30 cellular contexts compared by ENCODE assay signal in the genomic region with DNA sequence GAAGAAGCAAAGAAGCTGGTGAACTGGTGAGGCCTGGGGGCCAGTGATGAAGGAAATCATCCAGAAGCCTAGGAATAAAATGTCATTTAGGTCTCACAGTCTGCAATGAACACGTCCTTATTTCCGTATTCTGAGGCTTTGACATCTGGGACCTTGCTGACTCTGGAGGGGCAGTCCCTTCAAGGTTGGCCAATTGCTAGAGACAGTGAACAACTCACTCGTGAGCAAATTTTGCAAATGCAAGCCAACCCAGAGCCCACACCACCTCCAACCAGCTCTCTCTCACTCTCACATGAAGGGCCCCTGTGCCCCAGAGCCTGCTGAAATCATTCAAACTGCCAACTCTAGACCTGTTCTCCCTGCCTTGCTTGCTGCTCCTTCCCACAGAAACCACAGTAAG.
"Had no signal": no experiment of that assay in that cellular context is flagged by ENCODE, and none has a peak within 500 bp of the region (broad histone marks: within the 10 kb centered on the region; RNA-seq: fewer than 3 reads in every experiment).

No MANE protein-coding gene starts in this region.

- H3K36me3 Mint-ChIP-seq: activated CD8-positive, alpha-beta memory T cell treated with anti-CD3 and anti-CD28 coated beads, Interleukin-2, amount 10 ng/mL, durations not matched to agents 7 days and 5 days; activated naive CD4-positive, alpha-beta T cell treated with anti-CD3 and anti-CD28 coated beads, Interleukin-2, amount 50 U/mL, for 72 hours; natural killer cell treated with Interleukin-12 subunit alpha and Interleukin-12 subunit beta and Interleukin-15 and Interleukin-18, amount 100 ng/mL, for 72 hours; type B pancreatic cell had no signal

- H3K27me3 Mint-ChIP-seq: activated CD4-positive, alpha-beta T cell treated with anti-CD3 and anti-CD28 coated beads, Interleukin-2, amount 10 ng/mL, durations not matched to agents 7 days and 5 days; activated CD8-positive, alpha-beta memory T cell treated with anti-CD3 and anti-CD28 coated beads, Interleukin-2, amount 10 ng/mL, durations not matched to agents 7 days and 5 days; activated CD8-positive, alpha-beta T cell treated with anti-CD3 and anti-CD28 coated beads for 36 hours; natural killer cell treated with Interleukin-12 subunit alpha and Interleukin-12 subunit beta and Interleukin-15 and Interleukin-18, amount 100 ng/mL, for 72 hours; stimulated activated naive CD8-positive, alpha-beta T cell treated with anti-CD3 and anti-CD28 coated beads, Interleukin-15, Interleukin-2, amounts not matched to agents 100 ng/mL and 50 ng/mL, for 24 hours; T-helper 17 cell; type B pancreatic cell had no signal

- H3K9me3 Mint-ChIP-seq: activated CD4-positive, alpha-beta T cell treated with anti-CD3 and anti-CD28 coated beads, Interleukin-2, amount 10 ng/mL, durations not matched to agents 7 days and 5 days; activated CD8-positive, alpha-beta T cell treated with anti-CD3 and anti-CD28 coated beads for 36 hours; type B pancreatic cell had no signal

- H3K27ac Mint-ChIP-seq: activated CD4-positive, alpha-beta T cell treated with anti-CD3 and anti-CD28 coated beads, Interleukin-2, amount 10 ng/mL, durations not matched to agents 7 days and 5 days; activated CD8-positive, alpha-beta memory T cell treated with anti-CD3 and anti-CD28 coated beads, Interleukin-2, amount 10 ng/mL, durations not matched to agents 7 days and 5 days; activated CD8-positive, alpha-beta T cell treated with anti-CD3 and anti-CD28 coated beads for 36 hours; activated naive CD4-positive, alpha-beta T cell treated with anti-CD3 and anti-CD28 coated beads, Interleukin-2, amount 50 U/mL, for 72 hours; natural killer cell treated with Interleukin-12 subunit alpha and Interleukin-12 subunit beta and Interleukin-15 and Interleukin-18, amount 100 ng/mL, for 72 hours; stimulated activated naive CD8-positive, alpha-beta T cell treated with anti-CD3 and anti-CD28 coated beads, Interleukin-15, Interleukin-2, amounts not matched to agents 100 ng/mL and 50 ng/mL, for 24 hours; T-helper 17 cell; type B pancreatic cell had no signal

- H3K36me3 ChIP-seq: colonic mucosa, esophagus squamous epithelium, heart right ventricle, left lung, lower lobe of right lung, uterus, WERI-Rb-1 had no signal

- H3K4me1 Mint-ChIP-seq: activated CD8-positive, alpha-beta memory T cell treated with anti-CD3 and anti-CD28 coated beads, Interleukin-2, amount 10 ng/mL, durations not matched to agents 7 days and 5 days; T-helper 17 cell had no signal

- H3K27me3 ChIP-seq: colonic mucosa, esophagus squamous epithelium, heart right ventricle, left lung, uterus had no signal

- FAIRE-seq: endometrium had no signal

- H3K4me3 Mint-ChIP-seq: activated CD4-positive, alpha-beta T cell treated with anti-CD3 and anti-CD28 coated beads, Interleukin-2, amount 10 ng/mL, durations not matched to agents 7 days and 5 days; activated CD8-positive, alpha-beta memory T cell treated with anti-CD3 and anti-CD28 coated beads, Interleukin-2, amount 10 ng/mL, durations not matched to agents 7 days and 5 days; activated CD8-positive, alpha-beta T cell treated with anti-CD3 and anti-CD28 coated beads for 36 hours; natural killer cell treated with Interleukin-12 subunit alpha and Interleukin-12 subunit beta and Interleukin-15 and Interleukin-18, amount 100 ng/mL, for 72 hours; stimulated activated naive CD8-positive, alpha-beta T cell treated with anti-CD3 and anti-CD28 coated beads, Interleukin-15, Interleukin-2, amounts not matched to agents 100 ng/mL and 50 ng/mL, for 24 hours; T-helper 17 cell; type B pancreatic cell had no signal

- ATAC-seq: activated CD8-positive, alpha-beta memory T cell treated with anti-CD3 and anti-CD28 coated beads, Interleukin-2, amount 10 ng/mL, durations not matched to agents 7 days and 5 days; activated CD8-positive, alpha-beta T cell treated with anti-CD3 and anti-CD28 coated beads for 36 hours; activated naive CD4-positive, alpha-beta T cell treated with anti-CD3 and anti-CD28 coated beads, Interleukin-2, amount 50 U/mL, for 72 hours; heart right ventricle; left lung; lower lobe of right lung; natural killer cell treated with Interleukin-12 subunit alpha and Interleukin-12 subunit beta and Interleukin-15 and Interleukin-18, amount 100 ng/mL, for 72 hours; right cardiac atrium; T-helper 17 cell had no signal

- H3K4me3 ChIP-seq: colonic mucosa, esophagus squamous epithelium, heart right ventricle, left lung, lower lobe of right lung, uterus had no signal

- DNase-seq: activated CD4-positive, alpha-beta T cell treated with anti-CD3 and anti-CD28 coated beads for 1 hour; activated CD4-positive, alpha-beta T cell treated with anti-CD3 and anti-CD28 coated beads, Interleukin-2, amount 10 ng/mL, durations not matched to agents 7 days and 5 days; activated CD8-positive, alpha-beta memory T cell treated with anti-CD3 and anti-CD28 coated beads, Interleukin-2, amount 10 ng/mL, durations not matched to agents 7 days and 5 days; activated CD8-positive, alpha-beta T cell treated with anti-CD3 and anti-CD28 coated beads for 36 hours; activated naive CD4-positive, alpha-beta T cell; activated T-cell treated with anti-CD3 and anti-CD28 coated beads, Interleukin-2, amount 50 U/mL, for 48 hours; cerebellar nuclear complex; colonic mucosa; effector CD8-positive, alpha-beta T cell; esophagus squamous epithelium; foreskin melanocyte; heart right ventricle; kidney glomerular epithelial cell; left lung; lower lobe of right lung; mesendoderm; posterior cingulate gyrus; right cardiac atrium; stimulated activated CD4-positive, alpha-beta T cell treated with anti-CD3 and anti-CD28 coated beads, Interleukin-15, amount 100 ng/mL, for 24 hours; substantia nigra; T-helper 17 cell; T1000; uterus; WERI-Rb-1 had no signal

- H3K27ac ChIP-seq: colonic mucosa, epithelial cell of prostate, esophagus squamous epithelium, heart right ventricle, left lung, lower lobe of right lung, uterus, WERI-Rb-1 had no signal
